ENCODE assay signal across 8 cellular contexts in genomic region chr3:192444096-192444790, GRCh38.
DNase-seq lines count a peak whose midpoint lies in the region; ATAC-seq, FAIRE-seq and TF ChIP-seq lines count a peak whose summit lies in the region.

No MANE protein-coding gene starts in this region.

- no peaks in the 10 kb centered on the region for H3K79me2 ChIP-seq in mammary epithelial cell (ENCODE audit: insufficient read depth, low read length)

- peak; percentile 98 for FAIRE-seq in islet of Langerhans (lab: Jason Lieb, UNC)

- intact Hi-C loops in mammary epithelial cell (cut with micrococcal nuclease): loop anchor here (1.0 to 10.0 kb wide), 5 partner anchors 256 to 1739 kb away; no protein-coding TSS in a partner anchor

- no peak overlapping the region for H3K27ac ChIP-seq in mammary epithelial cell (ENCODE audit: insufficient read depth, low read depth, low read length)

- no peak overlapping the region for H3K4me3 ChIP-seq in mammary epithelial cell (replicated peaks in 1 of 3; ENCODE audit: insufficient read depth in 1 of 3, low read depth in 2 of 3, low read length in 3 of 3)

- H3K4me2 ChIP-seq in mammary epithelial cell (ENCODE audit: insufficient read depth, low read depth, low read length): no peak overlapping the region

- 26% methylated on average over 12 of the region's 12 CpGs for WGBS in mammary epithelial cell (ENCODE audit: low coverage, missing lambda C conversion rate)

- ATAC-seq in GM18858 (IDR thresholded peaks at IDR 0.05; ENCODE audit: unreplicated experiment) (peak; percentile 74), HG02981 (IDR thresholded peaks at IDR 0.05; ENCODE audit: unreplicated experiment) (peak; percentile 92)

- dilution Hi-C loops in mammary epithelial cell (cut with HindIII; ENCODE audit: low sequenced_read_pairs): loop anchor here (25.0 kb wide), 1 partner anchor 232 kb away; no protein-coding TSS in a partner anchor

- no peaks in the 10 kb centered on the region for H3K4me1 ChIP-seq in mammary epithelial cell (ENCODE audit: insufficient read depth, low read length)

- CTCF ChIA-PET in mammary epithelial cell (lab: Charles Lee; ENCODE audit: low non-redundant PET): interaction anchor here (0.6 to 0.7 kb wide), 4 partner anchors 8 to 237 kb away, joined by 3 to 4 read pairs (median 4); no protein-coding TSS in a partner anchor

- DNase-seq in AG20443 (ENCODE audit: low spot score): peak; percentile 81
- DNase-seq in NCI-H1694 (lab: John Stamatoyannopoulos, UW): peak; percentile 50
- peak; percentile 33 for DNase-seq in T1000 (lab: John Stamatoyannopoulos, UW)
- peak; percentile 33 for DNase-seq in mammary epithelial cell
- peak; percentile 5 to 16 (median 10) for DNase-seq in stimulated activated CD4-positive, alpha-beta T cell treated with anti-CD3 and anti-CD28 coated beads, Interleukin-1b, Interleukin-23, amount 100 ng/mL, for 24 hours (ENCODE audit: low read depth in 4 of 4, low spot score in 1 of 4)

- BruUV-seq in mammary epithelial cell (replicated peaks; lab: Mats Ljungman, UMichigan): no TSS peak

- in situ Hi-C loops in mammary epithelial cell (cut with MboI; ENCODE audit: low sequenced_read_pairs in 2 of 2): loop anchor here (10.0 to 25.0 kb wide), 2 partner anchors 309 to 1032 kb away; no protein-coding TSS in a partner anchor

- H4K20me1 ChIP-seq in mammary epithelial cell (ENCODE audit: insufficient read depth, low read length): no peaks in the 10 kb centered on the region

- no peak overlapping the region for H3K9ac ChIP-seq in mammary epithelial cell (ENCODE audit: insufficient read depth, low read length)

- peaks cover 2% of the 10 kb centered on the region for H3K27me3 ChIP-seq in mammary epithelial cell (ENCODE audit: insufficient read depth, low read length)

- no peaks in the 10 kb centered on the region for H3K36me3 ChIP-seq in mammary epithelial cell (ENCODE audit: insufficient read depth, low read length)

- peak; percentile 99 for TF ChIP-seq CTCF in mammary epithelial cell (conservative IDR thresholded peaks at IDR 0.05 in 1 of 2, IDR thresholded peaks at IDR 0.05 in 1 of 2; ENCODE audit: extremely low read depth in 1 of 2, insufficient read depth in 1 of 2, low read depth in 1 of 2, low read length in 2 of 2)

- no peak overlapping the region for H2AFZ ChIP-seq in mammary epithelial cell (ENCODE audit: low read depth, low read length)

- H3K9me3 ChIP-seq in mammary epithelial cell (replicated peaks; ENCODE audit: insufficient read depth, low read length): no peaks in the 10 kb centered on the region

Comparison
In these comparisons a context has a peak if more than half of its experiments do, and no peak if none do; other contexts are left out.
1. DNase-seq: peak in every context shown above with its lines; median percentile 81 in AG20443; 50 in NCI-H1694; 33 in T1000; 33 in mammary epithelial cell; 10 in stimulated activated CD4-positive, alpha-beta T cell treated with anti-CD3 and anti-CD28 coated beads, Interleukin-1b, Interleukin-23, amount 100 ng/mL, for 24 hours.